14 cellular contexts compared by ENCODE assay signal in the genomic region with DNA sequence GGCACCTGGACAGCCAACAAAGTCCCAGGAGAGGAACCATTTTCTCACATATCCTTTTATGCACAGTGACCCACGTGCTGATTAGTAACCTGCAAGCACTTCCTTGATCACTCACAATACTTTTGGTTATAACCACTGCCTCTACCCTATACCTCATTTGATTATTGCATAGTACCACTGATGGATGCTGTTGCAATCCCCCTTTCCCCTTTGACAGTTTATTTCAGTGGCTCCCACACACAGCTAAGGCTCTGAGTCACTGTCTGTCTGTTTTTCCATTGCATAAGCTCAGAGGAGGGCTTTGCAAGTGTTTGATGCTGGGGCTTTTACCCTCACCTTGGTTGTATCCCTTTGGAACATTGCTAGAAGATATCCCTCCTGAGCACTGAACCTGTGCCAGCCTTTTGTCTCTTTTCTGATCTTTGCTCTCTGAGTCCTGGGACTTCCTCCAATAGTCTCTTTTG.
A peak's percentile ranks its signal among the peaks of the same experiment; 100 is the strongest.
DNase-seq lines count a peak whose midpoint lies in the region; ATAC-seq and TF ChIP-seq lines count a peak whose summit lies in the region.
"Had no signal": no experiment of that assay in that cellular context is flagged by ENCODE, and none has a peak within 500 bp of the region (broad histone marks: within the 10 kb centered on the region; RNA-seq: fewer than 3 reads in every experiment).

No MANE protein-coding gene starts in this region.

- peaks cover 2% of the 10 kb centered on the region; the same call in 1 of the 2 replicates for H3K9me3 ChIP-seq in AG04450 (ENCODE audit: control insufficient read depth, insufficient read depth, low read length)

- peak; percentile 61 for DNase-seq in AG04450 (ENCODE audit: low read depth, low spot score)
- DNase-seq in OCI-M1 (lab: John Stamatoyannopoulos, UW), result peak; percentile 59
- DNase-seq in foreskin keratinocyte, result peak; percentile 62 to 69
- DNase-seq in SHP77 (lab: John Stamatoyannopoulos, UW), result no peak
- DNase-seq in DMS153 (lab: John Stamatoyannopoulos, UW), result no peak
- DNase-seq: activated CD4-positive, alpha-beta T cell treated with anti-CD3 and anti-CD28 coated beads, Interleukin-2, amount 10 ng/mL, durations not matched to agents 7 days and 5 days; cortex of kidney; DMS 273 treated with DMSO at 0.1 percent for 48 hours; NCI-H748 treated with DMSO at 0.1 percent for 48 hours; stimulated activated naive CD4-positive, alpha-beta T cell had no signal

- H3K4me1 ChIP-seq in foreskin keratinocyte, result peaks cover 30% of the 10 kb centered on the region

- POLR2A ChIA-PET in AG04450 (lab: Yijun Ruan, JAX), result interaction anchor here (0.9 kb wide), 1 partner anchor 9 kb away, joined by 3 read pairs; no protein-coding TSS in a partner anchor

- H3K27me3 ChIP-seq in AG04450 (ENCODE audit: control insufficient read depth, insufficient read depth, low read length), result no peaks in the 10 kb centered on the region
- H3K27me3 ChIP-seq in foreskin keratinocyte, result no peaks in the 10 kb centered on the region

- CTCF ChIA-PET in AG04450 (lab: Charles Lee), result no interaction called here

- no peak overlapping the region for H3K4me3 ChIP-seq in AG04450 (ENCODE audit: low read depth, low read length)

- ATAC-seq in GM21423 (IDR thresholded peaks at IDR 0.05; ENCODE audit: unreplicated experiment) (peak; percentile 65), foreskin keratinocyte (peak; percentile 20), HG03196 (IDR thresholded peaks at IDR 0.05; ENCODE audit: unreplicated experiment) (no peak), GM21528 (IDR thresholded peaks at IDR 0.05; ENCODE audit: low FRiP score, unreplicated experiment) (no peak)
- ATAC-seq: sciatic nerve had no signal

- no peak overlapping the region for H3K27ac ChIP-seq in AG04450 (ENCODE audit: low read depth, low read length)
- no peak overlapping the region for H3K27ac ChIP-seq in foreskin keratinocyte

- no peak for TF ChIP-seq CTCF in AG04450 (IDR thresholded peaks at IDR 0.05; ENCODE audit: low read depth, low read length)
- no peak for TF ChIP-seq CTCF in foreskin keratinocyte (conservative IDR thresholded peaks at IDR 0.05)

Comparison
In these comparisons a context has a peak if more than half of its experiments do, and no peak if none do; other contexts are left out.
1. DNase-seq: peak in AG04450 (single experiment), OCI-M1 (single experiment) and foreskin keratinocyte (2 of 2); none in SHP77 (0 of 2) and DMS153 (single experiment).
2. ATAC-seq: peak in GM21423 (single experiment) and foreskin keratinocyte (single experiment); none in HG03196 (single experiment) and GM21528 (single experiment).